Comparison of ENCODE assay signal across 8 cellular contexts in genomic region chr12:76031081-76031413, GRCh38. TPM values are rescaled to one million over a fixed set of nuclear protein-coding genes. Genes with fewer than 3 reads are reported as not detected.
DNase-seq lines count a peak whose midpoint lies in the region; ATAC-seq and TF ChIP-seq lines count a peak whose summit lies in the region.

No MANE protein-coding gene starts in this region.

- H3F3A ChIP-seq in PC-9 (ENCODE audit: insufficient read depth, low read depth): peaks cover 55% of the 10 kb centered on the region

- DNase-seq in AG10803 (ENCODE audit: low read depth): no peak
- DNase-seq in PC-9: no peak
- DNase-seq in epithelial cell of prostate (ENCODE audit: low read depth, low spot score): no peak
- DNase-seq in osteoblast (ENCODE audit: insufficient read length, low spot score, missing footprints): peak; percentile 35
- DNase-seq in LoVo (ENCODE audit: low spot score): no peak
- no peak for DNase-seq in iPS-NIHi7 (ENCODE audit: extremely low spot score)

- H3K9me3 ChIP-seq in PC-9 (ENCODE audit: insufficient read depth, low read depth): no peaks in the 10 kb centered on the region
- H3K9me3 ChIP-seq in osteoblast (ENCODE audit: low read depth, low read length): no peaks in the 10 kb centered on the region

- H3K4me2 ChIP-seq in PC-9 (peak overlapping the region; percentile 89), osteoblast (ENCODE audit: insufficient read depth, low read length) (peak overlapping the region; percentile 90)

- peak; percentile 4 for ATAC-seq in GM21529 (IDR thresholded peaks at IDR 0.05; ENCODE audit: unreplicated experiment)
- no peak for ATAC-seq in GM21367 (IDR thresholded peaks at IDR 0.05; ENCODE audit: unreplicated experiment)

- no peaks in the 10 kb centered on the region for H3K9me2 ChIP-seq in PC-9 (ENCODE audit: insufficient read depth)

- no TSS peak for BruUV-seq in PC-9 (replicated peaks; lab: Mats Ljungman, UMichigan)

- intact Hi-C loops in PC-9 (cut with micrococcal nuclease; ENCODE audit: unreplicated experiment): loop anchor here (1.0 to 10.0 kb wide), 13 partner anchors 53 to 696 kb away; partner anchors contain the start of genes BBS10, CAPS2, GLIPR1L1 and KRR1

- H3K27ac ChIP-seq in PC-9 (peak overlapping the region; percentile 95), epithelial cell of prostate (peak overlapping the region; percentile 100), osteoblast (ENCODE audit: low read depth, low read length) (peak overlapping the region; percentile 93)

- H3K79me2 ChIP-seq in PC-9 (ENCODE audit: low read depth) (peaks cover 85% of the 10 kb centered on the region), osteoblast (ENCODE audit: insufficient read depth, low read length) (peaks cover 69% of the 10 kb centered on the region)

- H3K27me3 ChIP-seq in PC-9 (ENCODE audit: insufficient read depth, low read depth) (no peaks in the 10 kb centered on the region), osteoblast (ENCODE audit: insufficient read depth, low read length) (no peaks in the 10 kb centered on the region)

- H4K20me1 ChIP-seq in PC-9 (ENCODE audit: insufficient read depth) (peaks cover 12% of the 10 kb centered on the region), osteoblast (ENCODE audit: insufficient read depth, low read length) (peaks cover 11% of the 10 kb centered on the region)

- CTCF ChIA-PET in PC-9 (lab: Charles Lee): interaction anchor here (0.5 to 1.4 kb wide), 2 partner anchors 379 to 408 kb away, joined by 4 to 10 read pairs; no protein-coding TSS in a partner anchor

- H3K4me1 ChIP-seq in PC-9 (replicated peaks; ENCODE audit: insufficient read depth) (peaks cover 43% of the 10 kb centered on the region), osteoblast (ENCODE audit: insufficient read depth, low read length) (peaks cover 29% of the 10 kb centered on the region)

- POLR2A ChIA-PET in PC-9 (lab: Charles Lee; ENCODE audit: unreplicated experiment): interaction anchor here (0.5 to 1.8 kb wide), 11 partner anchors 11 to 503 kb away, joined by 3 to 24 read pairs (median 5); no protein-coding TSS in a partner anchor

- TF ChIP-seq CTCF in AG10803 (conservative IDR thresholded peaks at IDR 0.05; ENCODE audit: low read length): no peak
- no peak for TF ChIP-seq CTCF in PC-9 (conservative IDR thresholded peaks at IDR 0.05)
- no peak for TF ChIP-seq CTCF in osteoblast (IDR thresholded peaks at IDR 0.05; ENCODE audit: extremely low read depth, low read depth, low read length)

- H3K4me3 ChIP-seq in AG10803 (ENCODE audit: low read length): peak overlapping the region; percentile 95
- peak overlapping the region; percentile 94 for H3K4me3 ChIP-seq in PC-9
- peak overlapping the region; percentile 96 for H3K4me3 ChIP-seq in osteoblast (ENCODE audit: insufficient read depth, low read length)

- no peak overlapping the region for H2AFZ ChIP-seq in PC-9
- no peak overlapping the region for H2AFZ ChIP-seq in osteoblast (ENCODE audit: low read length)

- peaks cover 33% of the 10 kb centered on the region for H3K36me3 ChIP-seq in PC-9 (ENCODE audit: low read depth)
- peaks cover 19% of the 10 kb centered on the region for H3K36me3 ChIP-seq in osteoblast (ENCODE audit: insufficient read depth, low read length)

RNA-seq across cellular contexts. Expression of gene PHLDA1, which starts 0.5 kb away (rescaled TPM):
- total RNA-seq in PC-9 (2021) (29.1 and 38.3 TPM in 2 replicates), osteoblast (111 and 136 TPM in 2 replicates)

RNA-seq across cellular contexts. Expression of gene NAP1L1, which starts 53.4 kb away (rescaled TPM):
- 466 and 587 TPM in 2 replicates for total RNA-seq in PC-9 (2021)
- 200 and 203 TPM in 2 replicates for total RNA-seq in osteoblast
